In the genomic region with DNA sequence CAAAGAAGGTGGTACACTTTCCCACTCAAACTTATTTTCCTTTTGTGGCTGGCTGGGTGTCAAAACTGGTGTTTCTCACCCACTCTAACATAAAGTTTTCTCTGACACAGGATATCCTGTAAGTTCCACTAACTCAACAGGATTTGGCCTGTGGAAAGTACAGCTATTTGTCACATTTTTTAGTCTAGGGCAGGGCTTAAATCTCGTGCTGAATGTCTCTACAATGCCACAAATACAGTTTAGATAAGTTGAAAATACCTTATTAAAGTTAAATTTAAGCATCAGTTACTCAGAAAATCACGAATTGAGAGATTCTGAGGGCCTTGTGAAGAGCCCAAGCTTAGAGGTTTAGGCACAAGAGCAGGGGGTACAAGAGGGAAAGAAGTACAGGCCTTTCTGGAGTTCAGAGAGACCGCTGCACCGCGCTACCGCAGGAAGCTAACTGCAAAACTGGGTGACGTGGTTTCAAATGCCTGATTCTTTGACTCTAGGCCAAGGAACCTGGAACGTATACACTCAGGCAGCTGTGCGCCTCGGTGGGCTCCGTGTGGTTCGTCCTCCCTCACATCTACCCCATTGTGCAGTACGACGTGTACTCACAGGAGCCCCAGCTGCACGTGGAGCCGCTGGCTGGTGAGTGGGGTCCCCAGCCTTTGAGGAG, we compare ENCODE assay signal across 9 cellular contexts. TPM values are rescaled to one million over a fixed set of nuclear protein-coding genes. Genes with fewer than 3 reads are reported as not detected.
DNase-seq lines count a peak whose midpoint lies in the region; ATAC-seq, FAIRE-seq and TF ChIP-seq lines count a peak whose summit lies in the region.
"Had no signal": no experiment of that assay in that cellular context is flagged by ENCODE, and none has a peak within 500 bp of the region (broad histone marks: within the 10 kb centered on the region; RNA-seq: fewer than 3 reads in every experiment).

No MANE protein-coding gene starts in this region.

- H3K27ac Mint-ChIP-seq in naive thymus-derived CD4-positive, alpha-beta T cell = peak overlapping the region; percentile 92 to 99 (median 97)

- TF ChIP-seq EP300 in GM12878 (IDR thresholded peaks at IDR 0.05; ENCODE audit: borderline replicate concordance in 1 of 2, control insufficient read depth in 1 of 2, low read depth in 2 of 2, low read length in 2 of 2) = no peak

- H3K4me3 ChIP-seq in GM12878 (no peak overlapping the region), thyroid gland (replicated peaks in 1 of 3) (no peak overlapping the region)
- peak overlapping the region; percentile 50 for H3K4me3 ChIP-seq in naive thymus-derived CD4-positive, alpha-beta T cell (ENCODE audit: low read length)

- no peaks in the 10 kb centered on the region for H3K79me2 ChIP-seq in GM12878 (ENCODE audit: control insufficient read depth, insufficient read depth, low read length)

- SMC1A ChIA-PET in GM12878 (lab: Charles Lee; ENCODE audit: uncharacterized antibody, unreplicated experiment) = interaction anchor here (0.6 to 2.4 kb wide), 3 partner anchors 9 to 240 kb away, joined by 3 to 6 read pairs (median 3); no protein-coding TSS in a partner anchor

- H4K20me1 ChIP-seq in GM12878 (ENCODE audit: control insufficient read depth, insufficient read depth) = peaks cover 5% of the 10 kb centered on the region; the same call in 1 of the 2 replicates

- H3K4me1 Mint-ChIP-seq in naive thymus-derived CD4-positive, alpha-beta T cell = peaks cover 65 to 97% (median 90%) of the 10 kb centered on the region in 7 donors

- no peak overlapping the region for H3K4me2 ChIP-seq in GM12878 (ENCODE audit: control insufficient read depth, insufficient read depth)

- RAD21 ChIA-PET in GM12878 (lab: Charles Lee; ENCODE audit: unreplicated experiment) = no interaction called here

- H3K36me3 Mint-ChIP-seq in naive thymus-derived CD4-positive, alpha-beta T cell = peaks cover 0 to 63% (median 39%) of the 10 kb centered on the region in 5 donors

- no peak for FAIRE-seq in GM12878 (lab: Jason Lieb, UNC)

- intact Hi-C loops in GM12878 (cut with micrococcal nuclease; ENCODE audit: unreplicated experiment) = no loop called here
- intact Hi-C loops in naive thymus-derived CD4-positive, alpha-beta T cell (cut with micrococcal nuclease) = loop anchor here (1.0 to 2.0 kb wide), 2 partner anchors 18 to 71 kb away; partner anchors contain the start of gene TRAPPC10 (in 1 of the 2)
- intact Hi-C loops in thyroid gland (cut with DNase I) = no loop called here

- H3K27me3 ChIP-seq in GM12878 (replicated peaks in 1 of 2; ENCODE audit: control insufficient read depth in 2 of 2, insufficient read depth in 2 of 2, low read length in 1 of 2) (no peaks in the 10 kb centered on the region), thyroid gland (no peaks in the 10 kb centered on the region)
- H3K27me3 ChIP-seq in naive thymus-derived CD4-positive, alpha-beta T cell (ENCODE audit: control insufficient read depth in 2 of 2, insufficient read depth in 2 of 2, low read length in 2 of 2) = no peaks in the 10 kb centered on the region

- H3K9me3 Mint-ChIP-seq in naive thymus-derived CD4-positive, alpha-beta T cell = no peaks in the 10 kb centered on the region

- ATAC-seq in GM12878 (no peak), GM19324 (IDR thresholded peaks at IDR 0.05; ENCODE audit: low FRiP score, unreplicated experiment) (no peak), HG02938 (IDR thresholded peaks at IDR 0.05; ENCODE audit: unreplicated experiment) (no peak)
- peak; percentile 88 for ATAC-seq in naive thymus-derived CD4-positive, alpha-beta T cell

- H3K4me3 Mint-ChIP-seq in naive thymus-derived CD4-positive, alpha-beta T cell = peak overlapping the region; percentile 74 to 89 (median 82)

- BruUV-seq in GM12878 (replicated peaks; lab: Mats Ljungman, UMichigan) = no TSS peak

- in situ Hi-C loops in GM12878 (cut with MboI) = no loop called here

- CTCF ChIA-PET in GM12878 (lab: Yijun Ruan, JAX) = interaction anchor here (1.7 kb wide), 1 partner anchor 70 kb away, joined by 5 read pairs; no protein-coding TSS in a partner anchor
- CTCF ChIA-PET in naive thymus-derived CD4-positive, alpha-beta T cell (lab: Charles Lee) = interaction anchor here (0.9 to 3.5 kb wide), 4 partner anchors 9 to 16 kb away, joined by 3 to 14 read pairs (median 6); no protein-coding TSS in a partner anchor

- no peaks in the 10 kb centered on the region for H3K9me3 ChIP-seq in GM12878 (replicated peaks; ENCODE audit: control insufficient read depth, insufficient read depth, low read length)
- no peaks in the 10 kb centered on the region for H3K9me3 ChIP-seq in naive thymus-derived CD4-positive, alpha-beta T cell (ENCODE audit: control insufficient read depth in 2 of 3, low read length in 3 of 3)
- H3K9me3 ChIP-seq in thyroid gland = no peaks in the 10 kb centered on the region

- TF ChIP-seq POLR2A in GM12878 (IDR thresholded peaks at IDR 0.05; ENCODE audit: low read depth, low read length) = peak; percentile 56
- TF ChIP-seq POLR2A in thyroid gland (IDR thresholded peaks at IDR 0.05) = no peak

- no peak for TF ChIP-seq RAD21 in GM12878 (IDR thresholded peaks at IDR 0.05; ENCODE audit: insufficient read depth, low read depth, low read length)

- no peak overlapping the region for H3K27ac ChIP-seq in GM12878 (ENCODE audit: control insufficient read depth, insufficient read depth)
- peak overlapping the region; percentile 86 for H3K27ac ChIP-seq in naive thymus-derived CD4-positive, alpha-beta T cell (ENCODE audit: low read depth, low read length)
- peak overlapping the region; percentile 68 to 88 (median 79) for H3K27ac ChIP-seq in thyroid gland

- no peaks in the 10 kb centered on the region for H3K27me3 Mint-ChIP-seq in naive thymus-derived CD4-positive, alpha-beta T cell

- DNase-seq in activated CD4-positive, alpha-beta T cell treated with anti-CD3 and anti-CD28 coated beads, Interleukin-2, amount 50 U/mL, for 48 hours = peak; percentile 62 to 74
- no peak for DNase-seq in GM12878 (ENCODE audit: low read depth, low spot score)
- DNase-seq in naive thymus-derived CD4-positive, alpha-beta T cell = peak; percentile 37 to 89 (median 85)
- DNase-seq in thyroid gland = peak; percentile 22 to 28
- no peak for DNase-seq in NOMO-1 treated with dmso at 0.1 percent for 144 hours (lab: John Stamatoyannopoulos, UW; ENCODE audit: unreplicated experiment)
- no peak for DNase-seq in GM03348 (ENCODE audit: low spot score)
- DNase-seq: NCI-H2171 had no signal

- no peak overlapping the region for H2AFZ ChIP-seq in GM12878 (ENCODE audit: control insufficient read depth, low read depth, low read length)

- TF ChIP-seq CTCF in GM12878 (IDR thresholded peaks at IDR 0.05 in 2 of 3, conservative IDR thresholded peaks at IDR 0.05 in 1 of 3; ENCODE audit: control insufficient read depth in 2 of 3, extremely low read depth in 1 of 3, insufficient read depth in 1 of 3, low read depth in 3 of 3, low read length in 3 of 3) (no peak), thyroid gland (IDR thresholded peaks at IDR 0.05) (no peak)

- WGBS in GM12878 (ENCODE audit: insufficient coverage, insufficient replicate concordance, low lambda C conversion rate, missing lambda C conversion rate) = 90% methylated on average over 15 of the region's 16 CpGs
- 56 to 63% methylated on average over 16 of the region's 16 CpGs for WGBS in thyroid gland, 2 donors

- H3K4me1 ChIP-seq in GM12878 (ENCODE audit: control insufficient read depth, insufficient read depth, low read length) (no peaks in the 10 kb centered on the region), thyroid gland (peaks cover 26 to 34% of the 10 kb centered on the region in 2 donors)
- H3K4me1 ChIP-seq in naive thymus-derived CD4-positive, alpha-beta T cell (ENCODE audit: control insufficient read depth in 2 of 2, insufficient read depth in 2 of 2, low read length in 2 of 2) = peaks cover 79 to 92% of the 10 kb centered on the region in 2 donors

- POLR2A ChIA-PET in GM12878 (lab: Charles Lee) = interaction anchor here (0.6 kb wide), 1 partner anchor 35 kb away, joined by 8 read pairs; no protein-coding TSS in a partner anchor
- POLR2A ChIA-PET in naive thymus-derived CD4-positive, alpha-beta T cell (lab: Charles Lee) = interaction anchor here (0.7 to 5.5 kb wide), 13 partner anchors 9 to 220 kb away, joined by 3 to 46 read pairs (median 6); partner anchors contain the start of gene TRAPPC10

- no peak overlapping the region for H3K9ac ChIP-seq in GM12878 (ENCODE audit: control insufficient read depth, insufficient read depth, low read length)

- H3K36me3 ChIP-seq in GM12878 (ENCODE audit: control insufficient read depth in 2 of 2, insufficient read depth in 2 of 2, low read length in 1 of 2) (peaks cover 47 to 55% of the 10 kb centered on the region in 2 experiments), thyroid gland (peaks cover 12 to 22% of the 10 kb centered on the region in 2 donors)
- peaks cover 4 to 43% (median 5%) of the 10 kb centered on the region in 3 experiments for H3K36me3 ChIP-seq in naive thymus-derived CD4-positive, alpha-beta T cell (ENCODE audit: control insufficient read depth in 2 of 3, insufficient read depth in 3 of 3, low read length in 3 of 3)

RNA-seq across cellular contexts. Expression of gene PWP2, which starts 23.4 kb away (rescaled TPM):
- 13.6 and 16.5 TPM in 2 replicates for total RNA-seq in GM12878 (2013; cell fraction: nucleolus; rRNA removed)
- 8.6 and 9.4 TPM in 2 replicates for total RNA-seq in GM12878 (2014; rRNA removed)
- 0.72 and 1.2 TPM in 2 replicates for total RNA-seq in GM12878 (2014; rRNA removed; fragmentation: Illumina TruSeq; extraction: Trizol)
- 2.5 and 2.8 TPM in 2 replicates for total RNA-seq in GM12878 (2021)
- 1.8 TPM for polyA plus RNA-seq in GM12878 (2011; ENCODE audit: low read depth)
- 2.6 and 5.2 TPM in 2 replicates for polyA plus RNA-seq in GM12878 (2011; rRNA removed)
- 3.2 and 3.4 TPM in 2 replicates for polyA plus RNA-seq in GM12878 (2011; cell fraction: cytosol; rRNA removed)
- 14.6 and 18.6 TPM in 2 replicates for polyA plus RNA-seq in GM12878 (2011; cell fraction: nucleus; rRNA removed)
- polyA plus RNA-seq in GM12878 (2012) = 2.5 and 4.8 TPM in 2 replicates
- polyA plus RNA-seq in GM12878 (2014; fragmentation: Illumina TruSeq; extraction: Trizol) = 2.1 TPM in 2 replicates
- under 1 TPM; 0.03 to 0.09 TPM for polyA plus RNA-seq in GM12878 (2014; fragmentation: Nextera tagmentation; extraction: Ambion mirVana)
- 4.2 and 5.5 TPM in 2 replicates for polyA plus RNA-seq in GM12878 (2014; rRNA removed)
- 1 to 10 TPM; 1.8 to 1.9 TPM for polyA plus RNA-seq in GM12878 (2016; fragmentation: Nextera tagmentation; extraction: Ambion mirVana)
- 0.59 and 2.9 TPM in 2 replicates for polyA minus RNA-seq in GM12878 (2011; rRNA and poly(A)+ RNA removed)
- polyA minus RNA-seq in GM12878 (2011; cell fraction: cytosol; rRNA and poly(A)+ RNA removed) = 0.73 and 1.6 TPM in 2 replicates
- 8.2 and 13.1 TPM in 2 replicates for polyA minus RNA-seq in GM12878 (2011; cell fraction: nucleus; rRNA and poly(A)+ RNA removed)
- 10 to 100 TPM; 12.0 to 42.3 (median 23.0) TPM for total RNA-seq in naive thymus-derived CD4-positive, alpha-beta T cell
- polyA plus RNA-seq in naive thymus-derived CD4-positive, alpha-beta T cell = 10 to 100 TPM in 1 of 2 donors, 1 to 10 TPM in 1; 8.7 to 17.9 TPM
- 10 to 100 TPM in 1 of 4 donors, 1 to 10 TPM in 3; 5.8 to 20.5 (median 7.0) TPM for total RNA-seq in thyroid gland

RNA-seq across cellular contexts. Expression of gene GATD3, which starts 49.7 kb away (rescaled TPM):
- 64.9 and 65.2 TPM in 2 replicates for total RNA-seq in GM12878 (2013; cell fraction: nucleolus; rRNA removed)
- total RNA-seq in GM12878 (2014; rRNA removed) = 9.0 and 12.2 TPM in 2 replicates
- total RNA-seq in GM12878 (2014; rRNA removed; fragmentation: Illumina TruSeq; extraction: Trizol) = 6.0 and 8.4 TPM in 2 replicates
- 13.5 and 20.7 TPM in 2 replicates for total RNA-seq in GM12878 (2021)
- 9.3 TPM for polyA plus RNA-seq in GM12878 (2011; ENCODE audit: low read depth)
- 9.7 and 19.4 TPM in 2 replicates for polyA plus RNA-seq in GM12878 (2011; rRNA removed)
- polyA plus RNA-seq in GM12878 (2011; cell fraction: cytosol; rRNA removed) = 26.0 and 27.9 TPM in 2 replicates
- polyA plus RNA-seq in GM12878 (2011; cell fraction: nucleus; rRNA removed) = 75.7 TPM in 2 replicates
- 14.9 and 17.7 TPM in 2 replicates for polyA plus RNA-seq in GM12878 (2012)
- 4.8 and 10.0 TPM in 2 replicates for polyA plus RNA-seq in GM12878 (2014; fragmentation: Illumina TruSeq; extraction: Trizol)
- 1 to 10 TPM; 1.5 to 2.1 TPM for polyA plus RNA-seq in GM12878 (2014; fragmentation: Nextera tagmentation; extraction: Ambion mirVana)
- polyA plus RNA-seq in GM12878 (2014; rRNA removed) = 15.2 and 15.3 TPM in 2 replicates
- polyA plus RNA-seq in GM12878 (2016; fragmentation: Nextera tagmentation; extraction: Ambion mirVana) = 10 to 100 TPM; 12.9 to 16.7 TPM
- 25.5 and 25.6 TPM in 2 replicates for polyA minus RNA-seq in GM12878 (2011; rRNA and poly(A)+ RNA removed)
- 6.0 TPM in 2 replicates for polyA minus RNA-seq in GM12878 (2011; cell fraction: cytosol; rRNA and poly(A)+ RNA removed)
- polyA minus RNA-seq in GM12878 (2011; cell fraction: nucleus; rRNA and poly(A)+ RNA removed) = 15.0 and 28.5 TPM in 2 replicates
- 10 to 100 TPM; 13.3 to 47.8 (median 46.5) TPM for total RNA-seq in naive thymus-derived CD4-positive, alpha-beta T cell
- polyA plus RNA-seq in naive thymus-derived CD4-positive, alpha-beta T cell = 10 to 100 TPM; 51.2 to 56.8 TPM
- 10 to 100 TPM in 2 of 4 donors, 1 to 10 TPM in 2; 2.0 to 73.1 (median 11.8) TPM for total RNA-seq in thyroid gland

Comparison
In these comparisons a context has a peak if more than half of its experiments do, and no peak if none do; other contexts are left out.
1. DNase-seq: peak in activated CD4-positive, alpha-beta T cell treated with anti-CD3 and anti-CD28 coated beads, Interleukin-2, amount 50 U/mL, for 48 hours (2 of 2), naive thymus-derived CD4-positive, alpha-beta T cell (9 of 9) and thyroid gland (2 of 2); none in GM12878 (single experiment), NOMO-1 treated with dmso at 0.1 percent for 144 hours (single experiment) and GM03348 (single experiment).
2. intact Hi-C loops: an anchor here in naive thymus-derived CD4-positive, alpha-beta T cell (1.0 to 2.0 kb wide); none called in GM12878 and thyroid gland.